In genomic region chr11:5293028-5293427, GRCh38 we compare ENCODE assay signal across 24 cellular contexts. TPM values are rescaled to one million over a fixed set of nuclear protein-coding genes. Genes with fewer than 3 reads are reported as not detected.
"Had no signal": no experiment of that assay in that cellular context is flagged by ENCODE, and none has a peak within 500 bp of the region (broad histone marks: within the 10 kb centered on the region; RNA-seq: fewer than 3 reads in every experiment).

No MANE protein-coding gene starts in this region.

- H3K27me3 Mint-ChIP-seq: stimulated activated naive CD8-positive, alpha-beta T cell treated with anti-CD3 and anti-CD28 coated beads, Interleukin-15, Interleukin-2, amounts not matched to agents 100 ng/mL and 50 ng/mL, for 24 hours had no signal

- H3K27me3 ChIP-seq: gastrocnemius medialis, heart right ventricle, right lobe of liver, tibial nerve, upper lobe of right lung, vagina had no signal

- H3K9me3 Mint-ChIP-seq: nephron progenitor cell; stimulated activated naive CD8-positive, alpha-beta T cell treated with anti-CD3 and anti-CD28 coated beads, Interleukin-15, Interleukin-2, amounts not matched to agents 100 ng/mL and 50 ng/mL, for 24 hours had no signal

- H3K36me3 ChIP-seq: gastrocnemius medialis, heart right ventricle, right lobe of liver, tibial nerve, upper lobe of right lung, vagina had no signal

- DNase-seq: dorsolateral prefrontal cortex; effector CD8-positive, alpha-beta T cell; gastrocnemius medialis; heart right ventricle; hypothalamus; kidney glomerular epithelial cell; mesendoderm; naive thymus-derived CD4-positive, alpha-beta T cell; nephron progenitor cell; psoas muscle; retina; right lobe of liver; stimulated activated CD4-positive, alpha-beta T cell treated with anti-CD3 and anti-CD28 coated beads, Interleukin-4, amount 100 ng/mL, for 24 hours; upper lobe of right lung had no signal

- H3K4me3 ChIP-seq: dorsolateral prefrontal cortex, gastrocnemius medialis, heart right ventricle, psoas muscle, right lobe of liver, tibial nerve, upper lobe of right lung, vagina had no signal

- H3K36me3 Mint-ChIP-seq: naive thymus-derived CD4-positive, alpha-beta T cell; stimulated activated memory B cell treated with anti-CD40 and anti-IgM and Interleukin-4, amounts not matched to agents 10 μg/mL and 1 μg/mL and 100 μg/mL, for 72 hours had no signal

- H3K27ac Mint-ChIP-seq: naive thymus-derived CD4-positive, alpha-beta T cell; nephron progenitor cell; stimulated activated memory B cell treated with anti-CD40 and anti-IgM and Interleukin-4, amounts not matched to agents 10 μg/mL and 1 μg/mL and 100 μg/mL, for 72 hours; stimulated activated naive CD8-positive, alpha-beta T cell treated with anti-CD3 and anti-CD28 coated beads, Interleukin-15, Interleukin-2, amounts not matched to agents 100 ng/mL and 50 ng/mL, for 24 hours had no signal

- H3K4me1 Mint-ChIP-seq: naive thymus-derived CD4-positive, alpha-beta T cell; nephron progenitor cell; stimulated activated memory B cell treated with anti-CD40 and anti-IgM and Interleukin-4, amounts not matched to agents 10 μg/mL and 1 μg/mL and 100 μg/mL, for 72 hours had no signal

- H3K4me3 Mint-ChIP-seq: naive thymus-derived CD4-positive, alpha-beta T cell; nephron progenitor cell; stimulated activated memory B cell treated with anti-CD40 and anti-IgM and Interleukin-4, amounts not matched to agents 10 μg/mL and 1 μg/mL and 100 μg/mL, for 72 hours; stimulated activated naive CD8-positive, alpha-beta T cell treated with anti-CD3 and anti-CD28 coated beads, Interleukin-15, Interleukin-2, amounts not matched to agents 100 ng/mL and 50 ng/mL, for 24 hours had no signal

- H3K9me3 ChIP-seq: gastrocnemius medialis, heart right ventricle, psoas muscle, right lobe of liver, tibial nerve, upper lobe of right lung, vagina had no signal

- H3K4me1 ChIP-seq: gastrocnemius medialis, heart right ventricle, psoas muscle, right lobe of liver, tibial nerve, upper lobe of right lung, vagina had no signal

- H3K27ac ChIP-seq: dorsolateral prefrontal cortex, gastrocnemius medialis, heart right ventricle, psoas muscle, right lobe of liver, tibial nerve, upper lobe of right lung, vagina had no signal

- ATAC-seq: esophagus mucosa; gastrocnemius medialis; heart right ventricle; naive thymus-derived CD4-positive, alpha-beta T cell; psoas muscle; right lobe of liver; stimulated activated memory B cell treated with anti-CD40 and anti-IgM and Interleukin-4, amounts not matched to agents 10 μg/mL and 1 μg/mL and 100 μg/mL, for 72 hours; upper lobe of right lung had no signal

RNA-seq across cellular contexts. Expression of gene OR51B4, which starts 8.7 kb away (rescaled TPM):
- total RNA-seq: esophagus mucosa; gastrocnemius medialis; heart right ventricle; liver; lung microvascular endothelial cell; naive thymus-derived CD4-positive, alpha-beta T cell; omental fat pad; psoas muscle; right lobe of liver; temporal lobe; upper lobe of right lung; vagina had no signal
- polyA plus RNA-seq: heart right ventricle; liver; naive thymus-derived CD4-positive, alpha-beta T cell; psoas muscle had no signal

RNA-seq across cellular contexts. Expression of gene HBE1, which starts 23.3 kb away (rescaled TPM):
- total RNA-seq: esophagus mucosa; gastrocnemius medialis; heart right ventricle; lung microvascular endothelial cell; naive thymus-derived CD4-positive, alpha-beta T cell; omental fat pad; psoas muscle; right lobe of liver; tibial nerve; upper lobe of right lung; vagina had no signal
- polyA plus RNA-seq: heart right ventricle; liver; naive thymus-derived CD4-positive, alpha-beta T cell; psoas muscle had no signal

RNA-seq across cellular contexts. Expression of gene OR51B2, which starts 31.1 kb away (rescaled TPM):
- total RNA-seq: esophagus mucosa; fibroblast of villous mesenchyme; gastrocnemius medialis; heart right ventricle; lung microvascular endothelial cell; naive thymus-derived CD4-positive, alpha-beta T cell; psoas muscle; right lobe of liver; upper lobe of right lung; vagina had no signal
- polyA plus RNA-seq: heart right ventricle; liver; naive thymus-derived CD4-positive, alpha-beta T cell; psoas muscle had no signal

RNA-seq across cellular contexts. Expression of gene HBG2, which starts 38.4 kb away (rescaled TPM):
- total RNA-seq: esophagus mucosa; fibroblast of villous mesenchyme; gastrocnemius medialis; lung microvascular endothelial cell; naive thymus-derived CD4-positive, alpha-beta T cell; right lobe of liver; tibial nerve; vagina had no signal
- polyA plus RNA-seq: naive thymus-derived CD4-positive, alpha-beta T cell; psoas muscle had no signal

RNA-seq across cellular contexts. Expression of gene HBG1, which starts 43.4 kb away (rescaled TPM):
- total RNA-seq: esophagus mucosa; fibroblast of villous mesenchyme; gastrocnemius medialis; lung microvascular endothelial cell; naive thymus-derived CD4-positive, alpha-beta T cell; omental fat pad; right lobe of liver; tibial nerve; upper lobe of right lung; vagina had no signal
- polyA plus RNA-seq: liver; naive thymus-derived CD4-positive, alpha-beta T cell; psoas muscle had no signal
